ENCODE assay signal across 26 cellular contexts in genomic region chr5:112232651-112233050, GRCh38.
"Had no signal": no experiment of that assay in that cellular context is flagged by ENCODE, and none has a peak within 500 bp of the region (broad histone marks: within the 10 kb centered on the region; RNA-seq: fewer than 3 reads in every experiment).

No MANE protein-coding gene starts in this region.

- H3K27ac Mint-ChIP-seq: activated CD4-positive, alpha-beta memory T cell treated with anti-CD3 and anti-CD28 coated beads, Interleukin-2, amount 10 ng/mL, durations not matched to agents 7 days and 5 days; activated naive CD8-positive, alpha-beta T cell treated with anti-CD3 and anti-CD28 coated beads, Interleukin-2, amount 50 U/mL, for 24 hours; activated T-helper 1 cell treated with anti-CD3 and anti-CD28 coated beads, Interleukin-12 subunit alpha, Interleukin-12 subunit beta, Interleukin-2, Interleukin-4 antibody, amounts not matched to agents 30 ng/mL and 10 ng/mL and 1 ng/mL, durations not matched to agents 14 hours and 24 hours and 36 hours; natural killer cell; stimulated activated naive CD8-positive, alpha-beta T cell treated with anti-CD3 and anti-CD28 coated beads, Interleukin-15, amount 100 ng/mL, for 72 hours; T-helper 1 cell treated with Interleukin-12 subunit alpha and Interleukin-12 subunit beta and Interleukin-4 antibody, amounts not matched to agents 30 μg/mL and 1 μg/mL, for 36 hours had no signal

- H3K27ac ChIP-seq: body of pancreas, heart left ventricle, ovary, psoas muscle, right atrium auricular region, tibial artery had no signal

- DNase-seq: activated CD4-positive, alpha-beta memory T cell treated with anti-CD3 and anti-CD28 coated beads, Interleukin-2, amount 10 ng/mL, durations not matched to agents 7 days and 5 days; activated CD4-positive, alpha-beta T cell treated with anti-CD3 and anti-CD28 coated beads for 4 hours; activated CD4-positive, CD25-positive, alpha-beta regulatory T cell; activated gamma-delta T cell; activated naive CD4-positive, alpha-beta T cell treated with anti-CD3 and anti-CD28 coated beads, Interleukin-2, amount 50 U/mL, for 16 hours; activated naive CD8-positive, alpha-beta T cell treated with anti-CD3 and anti-CD28 coated beads, Interleukin-2, amount 50 U/mL, for 24 hours; activated T-cell treated with anti-CD3 and anti-CD28 coated beads for 4 hours; anterior cingulate cortex; body of pancreas; caudate nucleus; effector memory CD4-positive, alpha-beta T cell; heart left ventricle; islet precursor cell; left cardiac atrium; mesendoderm; natural killer cell; ovary; psoas muscle; stimulated activated CD4-positive, alpha-beta T cell treated with anti-CD3 and anti-CD28 coated beads, Interleukin-12 subunit alpha, Interleukin-12 subunit beta, amount 100 ng/mL, for 4 hours; stimulated activated CD4-positive, alpha-beta T cell treated with anti-CD3 and anti-CD28 coated beads, Interleukin-4, amount 100 ng/mL, for 4 hours; stimulated activated naive CD8-positive, alpha-beta T cell treated with anti-CD3 and anti-CD28 coated beads, Interleukin-15, amount 100 ng/mL, for 72 hours; T1000; tibial artery had no signal

- H3K36me3 Mint-ChIP-seq: natural killer cell had no signal

- ATAC-seq: activated naive CD8-positive, alpha-beta T cell treated with anti-CD3 and anti-CD28 coated beads, Interleukin-2, amount 50 U/mL, for 24 hours; body of pancreas; heart left ventricle; left cardiac atrium; natural killer cell; psoas muscle; stimulated activated naive CD8-positive, alpha-beta T cell treated with anti-CD3 and anti-CD28 coated beads, Interleukin-15, amount 100 ng/mL, for 72 hours had no signal

- H3K36me3 ChIP-seq: ovary, right atrium auricular region, tibial artery had no signal

- H3K27me3 ChIP-seq: body of pancreas, heart left ventricle, ovary, right atrium auricular region, tibial artery had no signal

- H3K4me3 ChIP-seq: body of pancreas, heart left ventricle, ovary, psoas muscle, right atrium auricular region, tibial artery had no signal

- H3K4me1 Mint-ChIP-seq: activated CD4-positive, alpha-beta memory T cell treated with anti-CD3 and anti-CD28 coated beads, Interleukin-2, amount 10 ng/mL, durations not matched to agents 7 days and 5 days; activated naive CD8-positive, alpha-beta T cell treated with anti-CD3 and anti-CD28 coated beads, Interleukin-2, amount 50 U/mL, for 24 hours; natural killer cell; stimulated activated naive CD8-positive, alpha-beta T cell treated with anti-CD3 and anti-CD28 coated beads, Interleukin-15, amount 100 ng/mL, for 72 hours had no signal

- H3K4me3 Mint-ChIP-seq: activated CD4-positive, alpha-beta memory T cell treated with anti-CD3 and anti-CD28 coated beads, Interleukin-2, amount 10 ng/mL, durations not matched to agents 7 days and 5 days; activated naive CD8-positive, alpha-beta T cell treated with anti-CD3 and anti-CD28 coated beads, Interleukin-2, amount 50 U/mL, for 24 hours; activated T-helper 1 cell treated with anti-CD3 and anti-CD28 coated beads, Interleukin-12 subunit alpha, Interleukin-12 subunit beta, Interleukin-2, Interleukin-4 antibody, amounts not matched to agents 30 ng/mL and 10 ng/mL and 1 ng/mL, durations not matched to agents 14 hours and 24 hours and 36 hours; natural killer cell; stimulated activated naive CD8-positive, alpha-beta T cell treated with anti-CD3 and anti-CD28 coated beads, Interleukin-15, amount 100 ng/mL, for 72 hours; T-helper 1 cell treated with Interleukin-12 subunit alpha and Interleukin-12 subunit beta and Interleukin-4 antibody, amounts not matched to agents 30 μg/mL and 1 μg/mL, for 36 hours had no signal

- H3K9me3 Mint-ChIP-seq: activated CD4-positive, alpha-beta memory T cell treated with anti-CD3 and anti-CD28 coated beads, Interleukin-2, amount 10 ng/mL, durations not matched to agents 7 days and 5 days; activated naive CD8-positive, alpha-beta T cell treated with anti-CD3 and anti-CD28 coated beads, Interleukin-2, amount 50 U/mL, for 24 hours; activated T-helper 1 cell treated with anti-CD3 and anti-CD28 coated beads, Interleukin-12 subunit alpha, Interleukin-12 subunit beta, Interleukin-2, Interleukin-4 antibody, amounts not matched to agents 30 ng/mL and 10 ng/mL and 1 ng/mL, durations not matched to agents 14 hours and 24 hours and 36 hours; natural killer cell; stimulated activated naive CD8-positive, alpha-beta T cell treated with anti-CD3 and anti-CD28 coated beads, Interleukin-15, amount 100 ng/mL, for 72 hours; T-helper 1 cell treated with Interleukin-12 subunit alpha and Interleukin-12 subunit beta and Interleukin-4 antibody, amounts not matched to agents 30 μg/mL and 1 μg/mL, for 36 hours had no signal

- H3K9me3 ChIP-seq: body of pancreas, heart left ventricle, ovary, psoas muscle, right atrium auricular region, tibial artery had no signal
